8 cellular contexts compared by ENCODE assay signal in the genomic region with DNA sequence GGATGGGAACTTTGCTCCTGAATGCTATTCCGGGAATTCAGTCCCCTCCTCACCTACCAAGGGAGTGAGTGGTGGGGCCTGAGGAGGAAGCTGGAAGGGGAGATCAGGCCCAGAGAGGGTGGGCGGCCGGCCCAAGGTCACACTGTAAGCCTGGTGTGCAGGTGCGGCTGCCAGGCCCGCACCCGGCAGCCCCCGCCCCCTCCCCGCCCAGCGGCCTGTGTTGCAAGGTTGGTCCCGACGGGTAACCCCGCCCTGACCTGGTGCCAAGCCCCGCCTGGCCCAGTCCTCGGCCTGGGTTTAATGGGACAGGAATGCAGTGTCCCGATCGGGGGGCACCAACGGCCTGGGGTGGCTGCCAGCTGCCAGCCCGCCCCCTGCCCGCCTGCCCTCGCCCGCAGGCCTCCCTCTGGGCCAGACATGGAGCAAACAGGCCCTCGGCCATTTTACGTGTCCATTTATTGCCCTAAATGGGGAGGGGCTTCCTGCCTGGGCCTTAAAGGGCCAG. TPM values are rescaled to one million over a fixed set of nuclear protein-coding genes. Genes with fewer than 3 reads are reported as not detected.
DNase-seq lines count a peak whose midpoint lies in the region; ATAC-seq and TF ChIP-seq lines count a peak whose summit lies in the region.

No MANE protein-coding gene starts in this region.

- H3K36me3 Mint-ChIP-seq in MCF 10A (ENCODE audit: insufficient read depth, unreplicated experiment) = peaks cover 37% of the 10 kb centered on the region
- peaks cover 4% of the 10 kb centered on the region for H3K36me3 Mint-ChIP-seq in memory B cell

- H3K4me3 Mint-ChIP-seq in MCF 10A (ENCODE audit: unreplicated experiment) (peak overlapping the region; percentile 68), memory B cell (peak overlapping the region; percentile 84)

- H3K27ac Mint-ChIP-seq in MCF 10A (ENCODE audit: low read depth, unreplicated experiment) (peak overlapping the region; percentile 19), memory B cell (peak overlapping the region; percentile 93)

- no peaks in the 10 kb centered on the region for H3K9me3 Mint-ChIP-seq in MCF 10A (ENCODE audit: unreplicated experiment)
- no peaks in the 10 kb centered on the region for H3K9me3 Mint-ChIP-seq in memory B cell

- ATAC-seq in memory B cell (ENCODE audit: low read depth) (peak; percentile 6), aorta (ENCODE audit: low FRiP score) (no peak), GM21515 (IDR thresholded peaks at IDR 0.05; ENCODE audit: unreplicated experiment) (no peak), HG03342 (IDR thresholded peaks at IDR 0.05; ENCODE audit: unreplicated experiment) (no peak)

- H3K27ac ChIP-seq in 22Rv1 (peak overlapping the region; percentile 97), aorta (ENCODE audit: low read depth in 1 of 2, low read length in 2 of 2) (peak overlapping the region in 1 of 2 donors; percentile 45)

- CTCF ChIA-PET in MCF 10A (lab: Yijun Ruan, JAX) = interaction anchor here (0.7 kb wide), 1 partner anchor 912 kb away, joined by 3 read pairs; no protein-coding TSS in a partner anchor

- intact Hi-C loops in MCF 10A (cut with micrococcal nuclease) (loop anchor here (1.0 to 10.0 kb wide), 2 partner anchors 9 to 144 kb away; no protein-coding TSS in a partner anchor), aorta (cut with DNase I) (no loop called here)

- 5 to 9% methylated on average over 22 to 23 of the region's 23 CpGs for WGBS in aorta, 2 donors

- no peaks in the 10 kb centered on the region for H3K4me1 ChIP-seq in aorta (ENCODE audit: control insufficient read depth in 1 of 2, insufficient read depth in 2 of 2, low read length in 2 of 2)

- BruUV-seq in MCF 10A (replicated peaks; lab: Mats Ljungman, UMichigan) = no TSS peak

- TF ChIP-seq CTCF in 22Rv1 (IDR thresholded peaks at IDR 0.05) (no peak), MCF 10A (IDR thresholded peaks at IDR 0.05; ENCODE audit: unreplicated experiment) (no peak)

- H3K4me3 ChIP-seq in aorta (ENCODE audit: low read length in 2 of 2) = peak overlapping the region in 1 of 2 donors; percentile 24

- H3K27me3 Mint-ChIP-seq in MCF 10A (ENCODE audit: insufficient read depth, unreplicated experiment) = no peaks in the 10 kb centered on the region
- H3K27me3 Mint-ChIP-seq in memory B cell = no peaks in the 10 kb centered on the region

- H3K36me3 ChIP-seq in aorta (ENCODE audit: control insufficient read depth in 1 of 2, insufficient read depth in 2 of 2, low read length in 1 of 2) = no peaks in the 10 kb centered on the region

- POLR2A ChIA-PET in MCF 10A (lab: Yijun Ruan, JAX) = interaction anchor here (0.9 to 4.2 kb wide), 8 partner anchors 9 to 560 kb away, joined by 3 to 20 read pairs (median 4); a partner anchor contains a TSS

- no peaks in the 10 kb centered on the region for H3K27me3 ChIP-seq in aorta (ENCODE audit: control insufficient read depth in 1 of 2, insufficient read depth in 2 of 2, low read length in 1 of 2)

- peaks cover 17% of the 10 kb centered on the region for H3K4me1 Mint-ChIP-seq in MCF 10A (ENCODE audit: insufficient read depth, unreplicated experiment)
- H3K4me1 Mint-ChIP-seq in memory B cell = peaks cover 19% of the 10 kb centered on the region

- H3K9me3 ChIP-seq in aorta (ENCODE audit: control insufficient read depth, low read length) = no peaks in the 10 kb centered on the region

- DNase-seq in HuH-7 (ENCODE audit: low spot score) = peak; percentile 71
- peak; percentile 90 for DNase-seq in MCF 10A (ENCODE audit: unreplicated experiment)
- DNase-seq in memory B cell (ENCODE audit: low spot score in 2 of 2) = peak; percentile 27 to 34
- peak; percentile 86 to 95 for DNase-seq in aorta
- no peak for DNase-seq in activated CD4-positive, CD25-positive, alpha-beta regulatory T cell treated with anti-CD3 and anti-CD28 coated beads, Interleukin-2, amount 50 U/mL, for 72 hours

RNA-seq across cellular contexts. Expression of a gene that starts 5.5 kb away (rescaled TPM):
- total RNA-seq in MCF 10A (2022) = 32.7 and 35.1 TPM in 2 replicates
- 10 to 100 TPM; 50.4 to 53.9 TPM for total RNA-seq in aorta
- 10 to 100 TPM in 1 of 2 donors, 1 to 10 TPM in 1; 7.8 to 14.5 TPM for polyA plus RNA-seq in aorta

RNA-seq across cellular contexts. Expression of a gene that starts 53.7 kb away (rescaled TPM):
- total RNA-seq in MCF 10A (2022) = 15.1 and 31.4 TPM in 2 replicates
- 10 to 100 TPM; 14.9 to 20.3 TPM for total RNA-seq in aorta
- polyA plus RNA-seq in aorta = 10 to 100 TPM in 1 of 2 donors, 1 to 10 TPM in 1; 6.5 to 16.8 TPM
